In genomic region chr14:65016461-65016860, GRCh38 we compare ENCODE assay signal across 16 cellular contexts. TPM values are rescaled to one million over a fixed set of nuclear protein-coding genes. Genes with fewer than 3 reads are reported as not detected.
DNase-seq lines count a peak whose midpoint lies in the region; TF ChIP-seq lines count a peak whose summit lies in the region.
"Had no signal": no experiment of that assay in that cellular context is flagged by ENCODE, and none has a peak within 500 bp of the region (broad histone marks: within the 10 kb centered on the region; RNA-seq: fewer than 3 reads in every experiment).

No MANE protein-coding gene starts in this region.

- H3K27ac ChIP-seq in angular gyrus (ENCODE audit: low read depth, low read length) (peak overlapping the region; percentile 82), layer of hippocampus (ENCODE audit: low read depth, low read length) (peak overlapping the region; percentile 73), substantia nigra (ENCODE audit: low read depth, low read length, poor library complexity, severe bottlenecking) (peak overlapping the region; percentile 76)
- H3K27ac ChIP-seq: C4-2B had no signal

- no peaks in the 10 kb centered on the region for H3K27me3 ChIP-seq in layer of hippocampus (ENCODE audit: control insufficient read depth, insufficient read depth, low read length)

- peak; percentile 16 for DNase-seq in COLO829 (ENCODE audit: low spot score)
- peak in 34 of 49 donors; percentile 4 to 77 (median 32) for DNase-seq in substantia nigra (lab: John Stamatoyannopoulos, UW)
- DNase-seq in Kasumi-1 (lab: John Stamatoyannopoulos, UW) = no peak
- no peak for DNase-seq in GM10248 (ENCODE audit: extremely low spot score)
- DNase-seq in H4 (ENCODE audit: low spot score) = no peak
- DNase-seq in GM19240 (ENCODE audit: insufficient read length, low spot score) = no peak
- DNase-seq: DMS79, H7, NCI-H1436 treated with DMSO at 0.1 percent for 48 hours, NCI-H2029, NCI-H2171 treated with DMSO at 0.1 percent for 48 hours, NCI-H446 treated with DMSO at 0.1 percent for 48 hours, NCI-H774 had no signal

- CTCF ChIA-PET in GM10248 (lab: Yijun Ruan, JAX) = interaction anchor here (1.0 to 16.6 kb wide), 4 partner anchors 8 to 27 kb away, joined by 4 to 162 read pairs (median 6); partner anchors contain the start of gene FNTB

- no peak for TF ChIP-seq CTCF in GM10248 (IDR thresholded peaks at IDR 0.05; ENCODE audit: control extremely low read depth, extremely low read depth, low read depth, missing control alignments)

- POLR2A ChIA-PET in GM10248 (lab: Yijun Ruan, JAX) = no interaction called here

RNA-seq across cellular contexts. Expression of gene FNTB, which starts 29.8 kb away (rescaled TPM):
- 5.7 and 15.9 TPM in 2 replicates for total RNA-seq in H4 (2014; rRNA removed; shearing (Covaris generic))

RNA-seq across cellular contexts. Expression of gene RAB15, which starts 44.3 kb away (rescaled TPM):
- total RNA-seq in H4 (2014; rRNA removed; shearing (Covaris generic)) = 10.1 and 10.3 TPM in 2 replicates

Comparison
In these comparisons a context has a peak if more than half of its experiments do, and no peak if none do; other contexts are left out.
1. DNase-seq: peak in COLO829 (single experiment) and substantia nigra (34 of 49); none in Kasumi-1 (0 of 2), GM10248 (single experiment), H4 (single experiment) and GM19240 (single experiment).
2. Peak in every context shown above with its lines, with median percentiles within 50 percentile points of each other: H3K27ac ChIP-seq.